Comparison of ENCODE assay signal across 20 cellular contexts in genomic region chr19:51458899-51459592, GRCh38. TPM values are rescaled to one million over a fixed set of nuclear protein-coding genes. Genes with fewer than 3 reads are reported as not detected.
DNase-seq lines count a peak whose midpoint lies in the region; ATAC-seq and TF ChIP-seq lines count a peak whose summit lies in the region.
"Had no signal": no experiment of that assay in that cellular context is flagged by ENCODE, and none has a peak within 500 bp of the region (broad histone marks: within the 10 kb centered on the region; RNA-seq: fewer than 3 reads in every experiment).

No MANE protein-coding gene starts in this region.

- no peaks in the 10 kb centered on the region for H3K36me3 Mint-ChIP-seq in activated T-cell treated with anti-CD3 and anti-CD28 coated beads, Interleukin-2, amount 50 U/mL, for 24 hours (ENCODE audit: low read depth)
- H3K36me3 Mint-ChIP-seq in memory B cell (no peaks in the 10 kb centered on the region), type B pancreatic cell (no peaks in the 10 kb centered on the region)
- H3K36me3 Mint-ChIP-seq: CD14-positive monocyte had no signal

- H3K27ac Mint-ChIP-seq in activated T-cell treated with anti-CD3 and anti-CD28 coated beads, Interleukin-2, amount 50 U/mL, for 24 hours: no peak overlapping the region
- H3K27ac Mint-ChIP-seq in memory B cell: peak overlapping the region; percentile 21
- no peak overlapping the region for H3K27ac Mint-ChIP-seq in type B pancreatic cell
- H3K27ac Mint-ChIP-seq: CD14-positive monocyte had no signal

- no peak overlapping the region for H3K4me3 Mint-ChIP-seq in activated T-cell treated with anti-CD3 and anti-CD28 coated beads, Interleukin-2, amount 50 U/mL, for 24 hours
- H3K4me3 Mint-ChIP-seq in memory B cell: no peak overlapping the region
- H3K4me3 Mint-ChIP-seq in type B pancreatic cell: no peak overlapping the region
- H3K4me3 Mint-ChIP-seq: CD14-positive monocyte had no signal

- no peaks in the 10 kb centered on the region for H3K9me3 Mint-ChIP-seq in activated T-cell treated with anti-CD3 and anti-CD28 coated beads, Interleukin-2, amount 50 U/mL, for 24 hours
- H3K9me3 Mint-ChIP-seq in memory B cell: no peaks in the 10 kb centered on the region
- H3K9me3 Mint-ChIP-seq in type B pancreatic cell: no peaks in the 10 kb centered on the region

- no peak for ATAC-seq in memory B cell (ENCODE audit: low read depth)
- no peak for ATAC-seq in GM21423 (IDR thresholded peaks at IDR 0.05; ENCODE audit: unreplicated experiment)
- ATAC-seq in GM18873 (IDR thresholded peaks at IDR 0.05; ENCODE audit: low FRiP score, unreplicated experiment): no peak

- TF ChIP-seq CTCF in type B pancreatic cell (conservative IDR thresholded peaks at IDR 0.05): no peak

- DNase-seq in activated T-cell treated with anti-CD3 and anti-CD28 coated beads, Interleukin-2, amount 50 U/mL, for 24 hours: peak; percentile 19
- DNase-seq in activated T-cell treated with anti-CD3 and anti-CD28 coated beads, Interleukin-2, amount 50 U/mL, for 1 hour: no peak
- DNase-seq in activated CD8-positive, alpha-beta memory T cell treated with anti-CD3 and anti-CD28 coated beads, Interleukin-2, amount 50 U/mL, for 48 hours: peak; percentile 39
- DNase-seq in memory B cell (ENCODE audit: low spot score in 2 of 2) (no peak), type B pancreatic cell (ENCODE audit: extremely low spot score, unreplicated experiment) (peak; percentile 53)
- DNase-seq in NK-92 treated with Interleukin-12 subunit alpha and Interleukin-12 subunit beta, amount 100 ng/mL, for 24 hours (lab: John Stamatoyannopoulos, UW): no peak
- DNase-seq: 8988T, DMS79, GM23248, MM.1S, NCI-H1092, NCI-H1436 treated with DMSO at 0.1 percent for 48 hours, NCI-H2081, NCI-H2171 treated with DMSO at 0.1 percent for 48 hours, NCI-H446 treated with DMSO at 0.1 percent for 48 hours, Peyer's patch had no signal

- H3K27me3 Mint-ChIP-seq in activated T-cell treated with anti-CD3 and anti-CD28 coated beads, Interleukin-2, amount 50 U/mL, for 24 hours: peaks cover 56% of the 10 kb centered on the region
- peaks cover 20% of the 10 kb centered on the region for H3K27me3 Mint-ChIP-seq in memory B cell
- H3K27me3 Mint-ChIP-seq in type B pancreatic cell: peaks cover 28% of the 10 kb centered on the region

- H3K4me1 Mint-ChIP-seq in activated T-cell treated with anti-CD3 and anti-CD28 coated beads, Interleukin-2, amount 50 U/mL, for 24 hours (ENCODE audit: low read depth): peaks cover 16% of the 10 kb centered on the region
- H3K4me1 Mint-ChIP-seq in memory B cell: no peaks in the 10 kb centered on the region
- no peaks in the 10 kb centered on the region for H3K4me1 Mint-ChIP-seq in type B pancreatic cell (ENCODE audit: unreplicated experiment)

RNA-seq across cellular contexts. Expression of gene SIGLEC8, which starts 0.8 kb away (rescaled TPM):
- not detected in 2 replicates for total RNA-seq in type B pancreatic cell (ENCODE audit: low replicate concordance)
- total RNA-seq: GM23248, LHCN-M2 had no signal

RNA-seq across cellular contexts. Expression of gene CEACAM18, which starts 19.3 kb away (rescaled TPM):
- 0.19 TPM in 1 of 2 replicates, not detected in the other for total RNA-seq in type B pancreatic cell (ENCODE audit: low replicate concordance)
- total RNA-seq: GM23248, LHCN-M2 had no signal

RNA-seq across cellular contexts. Expression of gene SIGLEC10, which starts 41.6 kb away (rescaled TPM):
- not detected in 2 replicates for total RNA-seq in type B pancreatic cell (ENCODE audit: low replicate concordance)
- total RNA-seq: GM23248, LHCN-M2 had no signal

RNA-seq across cellular contexts. Expression of gene SIGLEC12, which starts 42.6 kb away (rescaled TPM):
- total RNA-seq in type B pancreatic cell (ENCODE audit: low replicate concordance): not detected in 2 replicates
- total RNA-seq: GM23248, LHCN-M2 had no signal

Comparison
In these comparisons a context has a peak if more than half of its experiments do, and no peak if none do; other contexts are left out.
1. DNase-seq: peak in activated T-cell treated with anti-CD3 and anti-CD28 coated beads, Interleukin-2, amount 50 U/mL, for 24 hours (single experiment), activated CD8-positive, alpha-beta memory T cell treated with anti-CD3 and anti-CD28 coated beads, Interleukin-2, amount 50 U/mL, for 48 hours (single experiment) and type B pancreatic cell (single experiment); none in activated T-cell treated with anti-CD3 and anti-CD28 coated beads, Interleukin-2, amount 50 U/mL, for 1 hour (single experiment), memory B cell (0 of 2) and NK-92 treated with Interleukin-12 subunit alpha and Interleukin-12 subunit beta, amount 100 ng/mL, for 24 hours (single experiment).